Comparison of ENCODE assay signal across 8 cellular contexts in the genomic region with DNA sequence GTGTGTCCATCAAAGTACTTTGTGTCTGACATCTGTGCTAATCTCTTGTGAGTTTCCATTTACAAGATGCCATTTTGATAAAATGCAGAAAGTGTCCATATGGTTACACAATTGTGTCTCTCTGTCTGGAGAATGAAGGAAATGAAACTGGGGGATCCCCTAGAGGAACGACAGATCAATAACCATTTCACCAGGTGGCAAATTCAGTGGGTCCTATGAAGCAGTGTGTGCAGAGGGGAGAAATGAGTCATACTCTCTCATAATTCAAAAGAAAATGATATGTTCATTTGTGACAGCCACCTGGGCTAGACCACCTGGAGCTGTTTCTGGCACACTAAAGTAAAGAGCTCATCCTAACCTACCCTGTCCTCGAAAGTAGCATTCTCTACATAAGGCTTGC. TPM values are rescaled to one million over a fixed set of nuclear protein-coding genes. Genes with fewer than 3 reads are reported as not detected.
DNase-seq lines count a peak whose midpoint lies in the region; ATAC-seq and TF ChIP-seq lines count a peak whose summit lies in the region.

No MANE protein-coding gene starts in this region.

- no peaks in the 10 kb centered on the region for H4K20me1 ChIP-seq in KMS-11 (ENCODE audit: insufficient read depth)

- H3K36me3 ChIP-seq in KMS-11 (ENCODE audit: insufficient read depth), result no peaks in the 10 kb centered on the region
- no peaks in the 10 kb centered on the region for H3K36me3 ChIP-seq in upper lobe of left lung

- H3K4me1 Mint-ChIP-seq in activated naive CD8-positive, alpha-beta T cell treated with anti-CD3 and anti-CD28 coated beads for 36 hours, result peaks cover 47% of the 10 kb centered on the region

- peak overlapping the region; percentile 88 for H3K27ac Mint-ChIP-seq in activated naive CD8-positive, alpha-beta T cell treated with anti-CD3 and anti-CD28 coated beads for 36 hours

- no peaks in the 10 kb centered on the region for H3K9me3 Mint-ChIP-seq in activated naive CD8-positive, alpha-beta T cell treated with anti-CD3 and anti-CD28 coated beads for 36 hours

- TF ChIP-seq CTCF in KMS-11 (conservative IDR thresholded peaks at IDR 0.05; ENCODE audit: low read depth, low read length) (no peak), upper lobe of left lung (IDR thresholded peaks at IDR 0.05) (no peak), coronary artery (IDR thresholded peaks at IDR 0.05) (no peak)

- H3K27ac ChIP-seq in KMS-11 (peak overlapping the region; percentile 99), upper lobe of left lung (peak overlapping the region in 1 of 4 donors; percentile 31), coronary artery (no peak overlapping the region)

- DNase-seq in activated naive CD8-positive, alpha-beta T cell treated with anti-CD3 and anti-CD28 coated beads for 36 hours, result peak; percentile 59
- DNase-seq in upper lobe of left lung (no peak), DMS153 treated with DMSO at 0.1 percent for 48 hours (lab: John Stamatoyannopoulos, UW; ENCODE audit: unreplicated experiment) (no peak), superior temporal gyrus (ENCODE audit: extremely low spot score) (no peak), coronary artery (ENCODE audit: low spot score) (no peak)

- ATAC-seq in GM18499 (IDR thresholded peaks at IDR 0.05; ENCODE audit: insufficient read depth, unreplicated experiment) (peak; percentile 89), GM21529 (IDR thresholded peaks at IDR 0.05; ENCODE audit: unreplicated experiment) (peak; percentile 91), upper lobe of left lung (ENCODE audit: low FRiP score in 2 of 2) (no peak)

- no peaks in the 10 kb centered on the region for H3K79me2 ChIP-seq in KMS-11 (ENCODE audit: insufficient read depth, low read depth)

- H2AFZ ChIP-seq in KMS-11 (ENCODE audit: low read depth), result peak overlapping the region; percentile 32; the same call in 1 of the 2 replicates

- TF ChIP-seq POLR2A in upper lobe of left lung (IDR thresholded peaks at IDR 0.05), result no peak

- 60 to 65% methylated on average over 2 of the region's 2 CpGs for WGBS in upper lobe of left lung, 2 donors

- H3K36me3 Mint-ChIP-seq in activated naive CD8-positive, alpha-beta T cell treated with anti-CD3 and anti-CD28 coated beads for 36 hours, result no peaks in the 10 kb centered on the region

- peak overlapping the region; percentile 84; the same call in 1 of the 2 replicates for H3K9ac ChIP-seq in KMS-11

- H3K9me3 ChIP-seq in upper lobe of left lung, result no peaks in the 10 kb centered on the region

- H3K4me3 ChIP-seq in KMS-11 (IDR thresholded peaks at IDR 0.05; ENCODE audit: insufficient read depth, low read depth, low read length) (no peak overlapping the region), upper lobe of left lung (no peak overlapping the region), coronary artery (no peak overlapping the region)

- H3K27me3 ChIP-seq in KMS-11 (ENCODE audit: insufficient read depth, low read depth), result no peaks in the 10 kb centered on the region
- H3K27me3 ChIP-seq in upper lobe of left lung, result no peaks in the 10 kb centered on the region

- no peak for TF ChIP-seq EP300 in upper lobe of left lung (IDR thresholded peaks at IDR 0.05)

- H3K4me3 Mint-ChIP-seq in activated naive CD8-positive, alpha-beta T cell treated with anti-CD3 and anti-CD28 coated beads for 36 hours, result peak overlapping the region; percentile 36

- no peaks in the 10 kb centered on the region for H3K27me3 Mint-ChIP-seq in activated naive CD8-positive, alpha-beta T cell treated with anti-CD3 and anti-CD28 coated beads for 36 hours

- peak overlapping the region; percentile 98 for H3K4me2 ChIP-seq in KMS-11

- H3K4me1 ChIP-seq in KMS-11 (ENCODE audit: low read depth, poor library complexity, severe bottlenecking), result peaks cover 73% of the 10 kb centered on the region
- peaks cover 0 to 24% (median 10%) of the 10 kb centered on the region in 4 donors for H3K4me1 ChIP-seq in upper lobe of left lung

RNA-seq across cellular contexts. Expression of a gene that starts 10.1 kb away (rescaled TPM):
- 10 to 100 TPM; 84.7 to 85.2 TPM for total RNA-seq in activated naive CD8-positive, alpha-beta T cell treated with anti-CD3 and anti-CD28 coated beads for 36 hours
- total RNA-seq in upper lobe of left lung, result 100 to 1,000 TPM in 4 of 6 donors, 10 to 100 TPM in 2; 79.6 to 352 (median 229) TPM

Comparison
In these comparisons a context has a peak if more than half of its experiments do, and no peak if none do; other contexts are left out.
1. ATAC-seq: peak in GM18499 (single experiment) and GM21529 (single experiment); none in upper lobe of left lung (0 of 2).